ENCODE assay signal across 23 cellular contexts in the genomic region with DNA sequence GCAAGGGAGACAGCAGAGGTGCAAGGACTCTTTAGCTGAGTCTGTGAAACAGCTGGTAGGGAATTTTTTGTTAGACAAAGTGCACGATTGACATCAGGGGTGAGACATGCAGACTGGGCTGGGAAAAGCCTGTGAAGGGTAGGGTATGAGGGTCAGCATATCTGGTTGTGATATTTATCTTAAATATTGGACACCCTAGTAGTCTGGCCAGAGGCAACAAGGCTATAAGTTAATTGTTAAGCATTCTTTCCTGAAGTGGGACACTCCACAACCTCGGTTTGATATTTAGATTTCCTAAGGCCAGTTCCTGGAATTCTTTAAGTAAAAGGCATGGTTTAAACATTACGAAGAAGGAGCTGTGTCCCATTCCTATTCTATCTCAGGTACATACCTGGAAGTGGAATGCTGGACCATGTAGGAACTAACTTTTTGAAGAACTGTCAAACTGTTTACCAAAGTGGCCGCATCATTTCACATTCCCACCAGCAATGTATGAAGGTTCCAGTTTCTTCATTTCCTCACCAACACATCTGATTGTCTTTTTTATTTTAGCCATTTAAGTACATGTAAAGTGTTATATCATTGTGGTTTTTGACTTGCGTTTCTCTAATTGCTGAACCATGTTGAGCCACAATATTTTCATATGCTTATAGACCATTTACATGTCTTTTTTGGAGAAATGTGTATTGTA.
"Had no signal": no experiment of that assay in that cellular context is flagged by ENCODE, and none has a peak within 500 bp of the region (broad histone marks: within the 10 kb centered on the region; RNA-seq: fewer than 3 reads in every experiment).

No MANE protein-coding gene starts in this region.

- H3K27me3 Mint-ChIP-seq: activated B cell treated with CpG ODN at 0.5 μM for 24 hours; activated naive CD8-positive, alpha-beta T cell; naive thymus-derived CD4-positive, alpha-beta T cell had no signal

- H3K27ac Mint-ChIP-seq: activated B cell treated with CpG ODN at 0.5 μM for 24 hours; activated CD8-positive, alpha-beta T cell treated with anti-CD3 and anti-CD28 coated beads, Interleukin-2, amount 10 ng/mL, durations not matched to agents 7 days and 5 days; activated naive CD8-positive, alpha-beta T cell; activated T-cell treated with anti-CD3 and anti-CD28 coated beads, Interleukin-2, amount 50 U/mL, for 72 hours; naive thymus-derived CD4-positive, alpha-beta T cell had no signal

- H3K4me1 ChIP-seq: colonic mucosa had no signal

- ATAC-seq: activated CD8-positive, alpha-beta T cell treated with anti-CD3 and anti-CD28 coated beads, Interleukin-2, amount 10 ng/mL, durations not matched to agents 7 days and 5 days; activated T-cell treated with anti-CD3 and anti-CD28 coated beads, Interleukin-2, amount 50 U/mL, for 72 hours; body of pancreas; left lobe of liver; mucosa of descending colon; naive thymus-derived CD4-positive, alpha-beta T cell had no signal

- H3K27me3 ChIP-seq: body of pancreas, colonic mucosa, esophagus muscularis mucosa, hepatocyte, transverse colon had no signal

- DNase-seq: activated B cell treated with CpG ODN at 0.5 μM for 24 hours; activated CD4-positive, alpha-beta T cell treated with anti-CD3 and anti-CD28 coated beads for 48 hours; activated CD8-positive, alpha-beta memory T cell treated with anti-CD3 and anti-CD28 coated beads, Interleukin-2, amount 50 U/mL, for 4 hours; activated CD8-positive, alpha-beta T cell treated with anti-CD3 and anti-CD28 coated beads, Interleukin-2, amount 10 ng/mL, durations not matched to agents 7 days and 5 days; activated gamma-delta T cell; activated T-cell treated with anti-CD3 and anti-CD28 coated beads, Interleukin-2, amount 50 U/mL, for 72 hours; amygdala; body of pancreas; central memory CD4-positive, alpha-beta T cell; colonic mucosa; effector CD4-positive, alpha-beta T cell; mucosa of descending colon; naive thymus-derived CD4-positive, alpha-beta T cell; posterior cingulate gyrus; stimulated activated CD4-positive, alpha-beta T cell treated with anti-CD3 and anti-CD28 coated beads, Interleukin-15, amount 100 ng/mL, for 24 hours; stimulated activated CD4-positive, alpha-beta T cell treated with anti-CD3 and anti-CD28 coated beads, Interleukin-4, amount 100 ng/mL, for 24 hours; stimulated activated naive CD4-positive, alpha-beta T cell treated with Interleukin-2 at 50 U/mL for 16 hours; transverse colon had no signal

- H3K36me3 ChIP-seq: colonic mucosa, esophagus muscularis mucosa, transverse colon had no signal

- H2AFZ ChIP-seq: hepatocyte had no signal

- H3K27ac ChIP-seq: body of pancreas, colonic mucosa, esophagus muscularis mucosa, hepatocyte, skin epidermis had no signal

- H3K4me3 Mint-ChIP-seq: activated B cell treated with CpG ODN at 0.5 μM for 24 hours; activated CD8-positive, alpha-beta T cell treated with anti-CD3 and anti-CD28 coated beads, Interleukin-2, amount 10 ng/mL, durations not matched to agents 7 days and 5 days; activated naive CD8-positive, alpha-beta T cell; activated T-cell treated with anti-CD3 and anti-CD28 coated beads, Interleukin-2, amount 50 U/mL, for 72 hours; naive thymus-derived CD4-positive, alpha-beta T cell had no signal

- H3K4me3 ChIP-seq: body of pancreas, colonic mucosa, esophagus muscularis mucosa, hepatocyte, mucosa of descending colon, skin epidermis, transverse colon had no signal

- H3K9me3 ChIP-seq: colonic mucosa had no signal

- H3K4me2 ChIP-seq: hepatocyte had no signal
